In the genomic region with DNA sequence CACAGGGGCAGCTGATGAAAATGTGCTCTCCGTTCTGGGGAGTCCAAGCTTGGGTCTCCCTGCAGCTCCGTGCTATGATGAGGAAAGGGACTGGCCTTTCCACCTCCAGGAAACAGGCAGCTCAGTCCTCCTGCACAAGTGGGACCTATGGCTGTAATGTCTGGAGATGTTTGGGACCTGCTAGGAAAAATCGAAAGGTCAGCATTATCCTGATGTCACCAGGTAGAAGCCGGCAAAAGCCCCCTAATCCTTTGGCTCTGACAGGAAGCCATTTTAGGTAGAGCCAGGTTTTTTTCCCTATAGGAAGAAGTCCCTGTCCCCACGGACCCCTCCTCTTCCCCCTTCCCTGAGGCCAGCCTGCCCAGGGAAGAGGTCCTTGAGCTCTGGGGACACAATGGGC, we compare ENCODE assay signal across 32 cellular contexts.
"Had no signal": no experiment of that assay in that cellular context is flagged by ENCODE, and none has a peak within 500 bp of the region (broad histone marks: within the 10 kb centered on the region; RNA-seq: fewer than 3 reads in every experiment).

No MANE protein-coding gene starts in this region.

- H3K27me3 ChIP-seq: heart left ventricle, left lung, pancreas, sigmoid colon, spleen, suprapubic skin, tibial artery, upper lobe of right lung had no signal

- H3K4me3 ChIP-seq: heart left ventricle, left lung, lower lobe of right lung, pancreas, prostate gland, sigmoid colon, spleen, suprapubic skin, thoracic aorta, tibial artery, upper lobe of right lung had no signal

- H3K4me3 Mint-ChIP-seq: immature natural killer cell; mesothelial cell of epicardium; naive B cell; natural killer cell treated with Interleukin-12 subunit alpha and Interleukin-12 subunit beta and Interleukin-15 and Interleukin-18, amount 100 ng/mL, for 72 hours; stimulated activated effector memory CD8-positive, alpha-beta T cell treated with anti-CD3 and anti-CD28 coated beads, Interleukin-12 subunit alpha, Interleukin-12 subunit beta, amount 100 ng/mL, for 72 hours; stimulated activated naive CD8-positive, alpha-beta T cell treated with anti-CD3 and anti-CD28 coated beads, Interleukin-15, Interleukin-2, amounts not matched to agents 100 ng/mL and 50 ng/mL, for 24 hours had no signal

- H3K27ac ChIP-seq: heart left ventricle, left lung, lower lobe of right lung, pancreas, prostate gland, sigmoid colon, spleen, suprapubic skin, thoracic aorta, tibial artery, upper lobe of right lung had no signal

- ATAC-seq: heart left ventricle; left colon; left lung; lower lobe of right lung; natural killer cell treated with Interleukin-12 subunit alpha and Interleukin-12 subunit beta and Interleukin-15 and Interleukin-18, amount 100 ng/mL, for 72 hours; pancreas; right cardiac atrium; stimulated activated effector memory CD8-positive, alpha-beta T cell treated with anti-CD3 and anti-CD28 coated beads, Interleukin-12 subunit alpha, Interleukin-12 subunit beta, amount 100 ng/mL, for 72 hours; upper lobe of right lung had no signal

- FAIRE-seq: islet of Langerhans, kidney, pancreas, small intestine, urothelium cell line had no signal

- H3K9me3 ChIP-seq: heart left ventricle, left lung, lower lobe of right lung, pancreas, prostate gland, sigmoid colon, spleen, suprapubic skin, thoracic aorta, tibial artery, upper lobe of right lung had no signal

- H3K36me3 ChIP-seq: heart left ventricle, left lung, lower lobe of right lung, pancreas, prostate gland, sigmoid colon, spleen, suprapubic skin, thoracic aorta, tibial artery, upper lobe of right lung had no signal

- H3K27me3 Mint-ChIP-seq: naive B cell; stimulated activated naive CD8-positive, alpha-beta T cell treated with anti-CD3 and anti-CD28 coated beads, Interleukin-15, Interleukin-2, amounts not matched to agents 100 ng/mL and 50 ng/mL, for 24 hours had no signal

- H3K27ac Mint-ChIP-seq: immature natural killer cell; mesothelial cell of epicardium; naive B cell; natural killer cell treated with Interleukin-12 subunit alpha and Interleukin-12 subunit beta and Interleukin-15 and Interleukin-18, amount 100 ng/mL, for 72 hours; stimulated activated effector memory CD8-positive, alpha-beta T cell treated with anti-CD3 and anti-CD28 coated beads, Interleukin-12 subunit alpha, Interleukin-12 subunit beta, amount 100 ng/mL, for 72 hours; stimulated activated naive CD8-positive, alpha-beta T cell treated with anti-CD3 and anti-CD28 coated beads, Interleukin-15, Interleukin-2, amounts not matched to agents 100 ng/mL and 50 ng/mL, for 24 hours had no signal

- H3K36me3 Mint-ChIP-seq: immature natural killer cell; mesothelial cell of epicardium; naive B cell; natural killer cell treated with Interleukin-12 subunit alpha and Interleukin-12 subunit beta and Interleukin-15 and Interleukin-18, amount 100 ng/mL, for 72 hours; stimulated activated effector memory CD8-positive, alpha-beta T cell treated with anti-CD3 and anti-CD28 coated beads, Interleukin-12 subunit alpha, Interleukin-12 subunit beta, amount 100 ng/mL, for 72 hours had no signal

- DNase-seq: heart left ventricle; hypothalamus; immature natural killer cell; kidney; left colon; left lung; lower lobe of right lung; mammary epithelial cell; mesendoderm; naive B cell; nucleus accumbens; pancreas; posterior cingulate gyrus; retina; right cardiac atrium; sigmoid colon; small intestine; spleen; stimulated activated CD4-positive, alpha-beta T cell treated with anti-CD3 and anti-CD28 coated beads, Interleukin-4, amount 100 ng/mL, for 24 hours; stimulated activated naive CD4-positive, alpha-beta T cell; tibial artery; trophoblast cell; upper lobe of right lung had no signal

- H3K4me1 Mint-ChIP-seq: immature natural killer cell, naive B cell had no signal

- H3K9me3 Mint-ChIP-seq: immature natural killer cell; mesothelial cell of epicardium; naive B cell; natural killer cell treated with Interleukin-12 subunit alpha and Interleukin-12 subunit beta and Interleukin-15 and Interleukin-18, amount 100 ng/mL, for 72 hours; stimulated activated effector memory CD8-positive, alpha-beta T cell treated with anti-CD3 and anti-CD28 coated beads, Interleukin-12 subunit alpha, Interleukin-12 subunit beta, amount 100 ng/mL, for 72 hours; stimulated activated naive CD8-positive, alpha-beta T cell treated with anti-CD3 and anti-CD28 coated beads, Interleukin-15, Interleukin-2, amounts not matched to agents 100 ng/mL and 50 ng/mL, for 24 hours had no signal

- H3K4me1 ChIP-seq: left lung, lower lobe of right lung, prostate gland, sigmoid colon, spleen, suprapubic skin, tibial artery, upper lobe of right lung had no signal
